In the genomic region with DNA sequence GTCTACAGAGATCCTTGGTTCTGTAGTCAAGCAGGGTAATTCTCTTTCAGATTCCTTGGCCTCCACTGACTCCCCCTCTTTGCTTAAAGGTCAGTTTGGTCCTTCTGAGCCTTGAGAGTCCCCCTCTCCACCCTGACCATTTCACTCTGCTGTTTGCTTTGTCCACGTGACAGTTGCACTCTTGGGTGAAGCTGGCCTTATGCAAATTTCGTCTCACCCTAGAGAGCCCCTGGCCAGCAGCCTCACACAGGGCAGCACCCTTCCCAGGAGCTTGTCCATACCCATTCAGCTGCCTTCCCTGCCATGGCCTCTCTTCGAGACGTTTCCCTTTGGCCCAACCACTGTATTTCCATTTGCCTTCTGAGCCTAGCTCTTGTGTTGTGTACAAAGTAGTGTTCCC, we compare ENCODE assay signal across 28 cellular contexts.
DNase-seq lines count a peak whose midpoint lies in the region; ATAC-seq and TF ChIP-seq lines count a peak whose summit lies in the region.
"Had no signal": no experiment of that assay in that cellular context is flagged by ENCODE, and none has a peak within 500 bp of the region (broad histone marks: within the 10 kb centered on the region; RNA-seq: fewer than 3 reads in every experiment).

No MANE protein-coding gene starts in this region.

- H3K9me3 Mint-ChIP-seq in stimulated activated naive CD8-positive, alpha-beta T cell treated with anti-CD3 and anti-CD28 coated beads, Interleukin-15, Interleukin-2, amounts not matched to agents 100 ng/mL and 50 ng/mL, for 24 hours, result no peaks in the 10 kb centered on the region
- H3K9me3 Mint-ChIP-seq in activated T-helper 1 cell treated with anti-CD3 and anti-CD28 coated beads, Interleukin-12 subunit alpha, Interleukin-12 subunit beta, Interleukin-2, Interleukin-4 antibody, amounts not matched to agents 30 ng/mL and 10 ng/mL and 1 ng/mL, durations not matched to agents 14 hours and 24 hours and 36 hours, result no peaks in the 10 kb centered on the region
- H3K9me3 Mint-ChIP-seq in activated T-cell treated with anti-CD3 and anti-CD28 coated beads, Interleukin-2, amount 50 U/mL, for 4 hours, result no peaks in the 10 kb centered on the region
- H3K9me3 Mint-ChIP-seq: activated B cell treated with CpG ODN at 0.5 μM for 24 hours; effector memory CD8-positive, alpha-beta T cell; neural crest cell had no signal

- no peak overlapping the region for H3K4ac ChIP-seq in trophoblast cell (ENCODE audit: low read depth, low read length)

- H3K27ac ChIP-seq in muscle layer of colon (ENCODE audit: low read depth, low read length) (peak overlapping the region; percentile 12), adrenal gland (no peak overlapping the region), trophoblast cell (ENCODE audit: low read depth, low read length) (no peak overlapping the region)
- H3K27ac ChIP-seq: BLaER1 treated with 17β-estradiol and CSF1 and Interleukin-3, amounts not matched to agents 10 nM and 100 nM; brain microvascular endothelial cell; skin epidermis; uterus had no signal

- H3K36me3 Mint-ChIP-seq in stimulated activated naive CD8-positive, alpha-beta T cell treated with anti-CD3 and anti-CD28 coated beads, Interleukin-15, Interleukin-2, amounts not matched to agents 100 ng/mL and 50 ng/mL, for 24 hours (ENCODE audit: low read depth), result peaks cover 3% of the 10 kb centered on the region
- peaks cover 21% of the 10 kb centered on the region for H3K36me3 Mint-ChIP-seq in activated T-helper 1 cell treated with anti-CD3 and anti-CD28 coated beads, Interleukin-12 subunit alpha, Interleukin-12 subunit beta, Interleukin-2, Interleukin-4 antibody, amounts not matched to agents 30 ng/mL and 10 ng/mL and 1 ng/mL, durations not matched to agents 14 hours and 24 hours and 36 hours (ENCODE audit: low read depth)
- no peaks in the 10 kb centered on the region for H3K36me3 Mint-ChIP-seq in activated T-cell treated with anti-CD3 and anti-CD28 coated beads, Interleukin-2, amount 50 U/mL, for 4 hours (ENCODE audit: insufficient read depth)

- H3K27ac Mint-ChIP-seq in stimulated activated naive CD8-positive, alpha-beta T cell treated with anti-CD3 and anti-CD28 coated beads, Interleukin-15, Interleukin-2, amounts not matched to agents 100 ng/mL and 50 ng/mL, for 24 hours, result peak overlapping the region; percentile 70
- H3K27ac Mint-ChIP-seq in activated T-helper 1 cell treated with anti-CD3 and anti-CD28 coated beads, Interleukin-12 subunit alpha, Interleukin-12 subunit beta, Interleukin-2, Interleukin-4 antibody, amounts not matched to agents 30 ng/mL and 10 ng/mL and 1 ng/mL, durations not matched to agents 14 hours and 24 hours and 36 hours, result peak overlapping the region; percentile 47
- H3K27ac Mint-ChIP-seq: effector memory CD8-positive, alpha-beta T cell had no signal

- intact Hi-C loops in activated T-helper 1 cell treated with anti-CD3 and anti-CD28 coated beads, Interleukin-12 subunit alpha, Interleukin-12 subunit beta, Interleukin-2, Interleukin-4 antibody, amounts not matched to agents 30 ng/mL and 10 ng/mL and 1 ng/mL, durations not matched to agents 14 hours and 24 hours and 36 hours (cut with micrococcal nuclease), result no loop called here
- intact Hi-C loops in adrenal gland (cut with DNase I), result no loop called here

- 81 to 88% (median 84%) methylated on average over 4 of the region's 4 CpGs for WGBS in adrenal gland, 4 donors
- WGBS in trophoblast cell (ENCODE audit: extremely low coverage, insufficient coverage, insufficient read length), result no CpG with 5 or more reads among the region's 4 CpGs

- no peak overlapping the region for H2BK12ac ChIP-seq in trophoblast cell (ENCODE audit: low read length)

- no peak overlapping the region for H4K12ac ChIP-seq in trophoblast cell (ENCODE audit: low read depth, low read length)

- H3K79me2 ChIP-seq in trophoblast cell (ENCODE audit: control insufficient read depth, insufficient read depth, low read length, poor library complexity), result peaks cover 1% of the 10 kb centered on the region

- no peak overlapping the region for H3K23ac ChIP-seq in trophoblast cell (ENCODE audit: low read length)

- no peak overlapping the region for H2AFZ ChIP-seq in trophoblast cell (ENCODE audit: insufficient read depth, low read length, poor library complexity)

- H3K9me3 ChIP-seq in muscle layer of colon (ENCODE audit: low read length) (no peaks in the 10 kb centered on the region), adrenal gland (replicated peaks in 1 of 3) (no peaks in the 10 kb centered on the region), trophoblast cell (ENCODE audit: insufficient read depth, low read depth, low read length) (no peaks in the 10 kb centered on the region)
- H3K9me3 ChIP-seq: BLaER1 treated with 17β-estradiol and CSF1 and Interleukin-3, amounts not matched to agents 10 nM and 100 nM; mucosa of descending colon; uterus had no signal

- no peak for ATAC-seq in stimulated activated naive CD8-positive, alpha-beta T cell treated with anti-CD3 and anti-CD28 coated beads, Interleukin-15, Interleukin-2, amounts not matched to agents 100 U/mL and 50 U/mL, for 24 hours
- ATAC-seq in HG03095 (IDR thresholded peaks at IDR 0.05; ENCODE audit: unreplicated experiment), result no peak
- ATAC-seq in activated T-cell treated with anti-CD3 and anti-CD28 coated beads, Interleukin-2, amount 50 U/mL, for 4 hours, result no peak
- ATAC-seq: effector memory CD8-positive, alpha-beta T cell; esophagus mucosa; mucosa of descending colon had no signal

- H3K4me1 Mint-ChIP-seq in stimulated activated naive CD8-positive, alpha-beta T cell treated with anti-CD3 and anti-CD28 coated beads, Interleukin-15, Interleukin-2, amounts not matched to agents 100 ng/mL and 50 ng/mL, for 24 hours (ENCODE audit: low read depth), result peaks cover 55% of the 10 kb centered on the region
- H3K4me1 Mint-ChIP-seq in activated T-helper 1 cell treated with anti-CD3 and anti-CD28 coated beads, Interleukin-12 subunit alpha, Interleukin-12 subunit beta, Interleukin-2, Interleukin-4 antibody, amounts not matched to agents 30 ng/mL and 10 ng/mL and 1 ng/mL, durations not matched to agents 14 hours and 24 hours and 36 hours (ENCODE audit: low read depth), result peaks cover 78% of the 10 kb centered on the region
- peaks cover 22% of the 10 kb centered on the region for H3K4me1 Mint-ChIP-seq in activated T-cell treated with anti-CD3 and anti-CD28 coated beads, Interleukin-2, amount 50 U/mL, for 4 hours (ENCODE audit: low read depth)
- H3K4me1 Mint-ChIP-seq: neural crest cell had no signal

- H3K27me3 Mint-ChIP-seq in stimulated activated naive CD8-positive, alpha-beta T cell treated with anti-CD3 and anti-CD28 coated beads, Interleukin-15, Interleukin-2, amounts not matched to agents 100 ng/mL and 50 ng/mL, for 24 hours, result peaks cover 11% of the 10 kb centered on the region
- H3K27me3 Mint-ChIP-seq in activated T-helper 1 cell treated with anti-CD3 and anti-CD28 coated beads, Interleukin-12 subunit alpha, Interleukin-12 subunit beta, Interleukin-2, Interleukin-4 antibody, amounts not matched to agents 30 ng/mL and 10 ng/mL and 1 ng/mL, durations not matched to agents 14 hours and 24 hours and 36 hours (ENCODE audit: insufficient read depth), result no peaks in the 10 kb centered on the region
- H3K27me3 Mint-ChIP-seq in activated T-cell treated with anti-CD3 and anti-CD28 coated beads, Interleukin-2, amount 50 U/mL, for 4 hours (ENCODE audit: low read depth), result peaks cover 4% of the 10 kb centered on the region
- H3K27me3 Mint-ChIP-seq: activated B cell treated with CpG ODN at 0.5 μM for 24 hours had no signal

- H3K4me1 ChIP-seq in muscle layer of colon (ENCODE audit: insufficient read depth, low read length) (peaks cover 7% of the 10 kb centered on the region), adrenal gland (replicated peaks in 1 of 2) (no peaks in the 10 kb centered on the region), trophoblast cell (ENCODE audit: control insufficient read depth in 1 of 2, insufficient read depth in 2 of 2, low read length in 2 of 2) (no peaks in the 10 kb centered on the region)
- H3K4me1 ChIP-seq: uterus had no signal

- TF ChIP-seq POLR2A in adrenal gland (IDR thresholded peaks at IDR 0.05), result no peak

- H3K4me2 ChIP-seq in trophoblast cell (ENCODE audit: low read length), result no peak overlapping the region

- H2BK120ac ChIP-seq in trophoblast cell (ENCODE audit: insufficient read depth, low read length, poor library complexity), result no peak overlapping the region

- no peak overlapping the region for H2AK5ac ChIP-seq in trophoblast cell (ENCODE audit: low read length)

- no peak overlapping the region for H3K14ac ChIP-seq in trophoblast cell (ENCODE audit: low read length)

- no peak overlapping the region for H3K18ac ChIP-seq in trophoblast cell (ENCODE audit: low read length)

- no peak overlapping the region for H3K9ac ChIP-seq in muscle layer of colon (ENCODE audit: low read length)
- no peak overlapping the region for H3K9ac ChIP-seq in trophoblast cell (ENCODE audit: low read length)
- H3K9ac ChIP-seq: BLaER1 treated with 17β-estradiol and CSF1 and Interleukin-3, amounts not matched to agents 10 nM and 100 nM had no signal

- no peak overlapping the region for H4K91ac ChIP-seq in trophoblast cell (ENCODE audit: low read depth, low read length)

- no peak overlapping the region for H4K8ac ChIP-seq in trophoblast cell (ENCODE audit: low read depth, low read length)

- no peak for TF ChIP-seq CTCF in adrenal gland (IDR thresholded peaks at IDR 0.05)

- H3K27me3 ChIP-seq in muscle layer of colon (ENCODE audit: control insufficient read depth in 1 of 2, insufficient read depth in 2 of 2, low read length in 2 of 2), result no peaks in the 10 kb centered on the region
- no peaks in the 10 kb centered on the region for H3K27me3 ChIP-seq in adrenal gland
- H3K27me3 ChIP-seq in trophoblast cell (ENCODE audit: insufficient read depth, low read length), result no peaks in the 10 kb centered on the region
- H3K27me3 ChIP-seq: BLaER1 treated with 17β-estradiol and CSF1 and Interleukin-3, amounts not matched to agents 10 nM and 100 nM; brain microvascular endothelial cell; uterus had no signal

- no peak overlapping the region for H3K4me3 Mint-ChIP-seq in stimulated activated naive CD8-positive, alpha-beta T cell treated with anti-CD3 and anti-CD28 coated beads, Interleukin-15, Interleukin-2, amounts not matched to agents 100 ng/mL and 50 ng/mL, for 24 hours
- no peak overlapping the region for H3K4me3 Mint-ChIP-seq in activated T-helper 1 cell treated with anti-CD3 and anti-CD28 coated beads, Interleukin-12 subunit alpha, Interleukin-12 subunit beta, Interleukin-2, Interleukin-4 antibody, amounts not matched to agents 30 ng/mL and 10 ng/mL and 1 ng/mL, durations not matched to agents 14 hours and 24 hours and 36 hours
- H3K4me3 Mint-ChIP-seq in activated T-cell treated with anti-CD3 and anti-CD28 coated beads, Interleukin-2, amount 50 U/mL, for 4 hours, result no peak overlapping the region
- H3K4me3 Mint-ChIP-seq: activated B cell treated with CpG ODN at 0.5 μM for 24 hours; effector memory CD8-positive, alpha-beta T cell; neural crest cell had no signal

- H2BK5ac ChIP-seq in trophoblast cell (ENCODE audit: low read depth, low read length, poor library complexity), result no peak overlapping the region

- no peak overlapping the region for H3K4me3 ChIP-seq in muscle layer of colon (ENCODE audit: low read depth in 1 of 2, low read length in 2 of 2)
- H3K4me3 ChIP-seq in adrenal gland, result no peak overlapping the region
- H3K4me3 ChIP-seq in trophoblast cell (ENCODE audit: low read depth, low read length), result no peak overlapping the region
- H3K4me3 ChIP-seq: BLaER1 treated with 17β-estradiol and CSF1 and Interleukin-3, amounts not matched to agents 10 nM and 100 nM; mucosa of descending colon; skin epidermis; uterus had no signal

- no peak for DNase-seq in stimulated activated naive CD8-positive, alpha-beta T cell treated with anti-CD3 and anti-CD28 coated beads, Interleukin-15, Interleukin-2, amounts not matched to agents 100 U/mL and 50 U/mL, for 24 hours
- DNase-seq in activated T-helper 1 cell treated with anti-CD3 and anti-CD28 coated beads, Interleukin-12 subunit alpha, Interleukin-12 subunit beta, Interleukin-2, Interleukin-4 antibody, amounts not matched to agents 30 ng/mL and 10 ng/mL and 1 ng/mL, durations not matched to agents 14 hours and 24 hours and 36 hours (ENCODE audit: low spot score), result no peak
- DNase-seq in activated T-cell treated with anti-CD3 and anti-CD28 coated beads, Interleukin-2, amount 50 U/mL, for 4 hours, result no peak
- DNase-seq in adrenal gland, result no peak
- DNase-seq in trophoblast cell, result no peak
- DNase-seq: ACHN; activated B cell treated with CpG ODN at 0.5 μM for 24 hours; activated CD4-positive, alpha-beta T cell treated with anti-CD3 and anti-CD28 coated beads, Interleukin-2, amount 50 U/mL, for 4 hours; activated CD8-positive, alpha-beta memory T cell treated with anti-CD3 and anti-CD28 coated beads, Interleukin-2, amount 50 U/mL, for 48 hours; activated effector memory CD4-positive, alpha-beta T cell treated with anti-CD3 and anti-CD28 coated beads, Interleukin-2, amount 50 U/mL, for 16 hours; brain microvascular endothelial cell; COR-L47; DND-41; effector memory CD8-positive, alpha-beta T cell; mucosa of descending colon; NCI-H1105 treated with DMSO at 0.1 percent for 48 hours; NCI-H2081; NCI-H774; SHP77 treated with DMSO at 0.1 percent for 48 hours; T-helper 9 cell had no signal

- no peaks in the 10 kb centered on the region for H3K79me1 ChIP-seq in trophoblast cell (ENCODE audit: low read length)

- no peaks in the 10 kb centered on the region for H3K36me3 ChIP-seq in muscle layer of colon (ENCODE audit: insufficient read depth, low read length)
- H3K36me3 ChIP-seq in adrenal gland (replicated peaks in 1 of 2), result no peaks in the 10 kb centered on the region
- H3K36me3 ChIP-seq in trophoblast cell (ENCODE audit: control insufficient read depth in 1 of 2, insufficient read depth in 2 of 2, low read length in 2 of 2), result no peaks in the 10 kb centered on the region
- H3K36me3 ChIP-seq: BLaER1 treated with 17β-estradiol and CSF1 and Interleukin-3, amounts not matched to agents 10 nM and 100 nM; brain microvascular endothelial cell; uterus had no signal
